ENCODE assay signal across 22 cellular contexts in genomic region chr18:25016666-25017065, GRCh38.
"Had no signal": no experiment of that assay in that cellular context is flagged by ENCODE, and none has a peak within 500 bp of the region (broad histone marks: within the 10 kb centered on the region; RNA-seq: fewer than 3 reads in every experiment).

No MANE protein-coding gene starts in this region.

- H3K4me1 ChIP-seq: breast epithelium had no signal

- H3K27ac ChIP-seq: breast epithelium, PC-9 had no signal

- DNase-seq: activated CD4-positive, alpha-beta T cell treated with anti-CD3 and anti-CD28 coated beads for 48 hours; activated CD4-positive, alpha-beta T cell treated with anti-CD3 and anti-CD28 coated beads, Interleukin-2, amount 50 U/mL, for 4 hours; activated CD4-positive, CD25-positive, alpha-beta regulatory T cell treated with anti-CD3 and anti-CD28 coated beads, Interleukin-2, amount 50 U/mL, for 72 hours; activated CD8-positive, alpha-beta memory T cell treated with anti-CD3 and anti-CD28 coated beads, Interleukin-2, amount 50 U/mL, for 48 hours; activated CD8-positive, alpha-beta T cell treated with anti-CD3 and anti-CD28 coated beads, Interleukin-2, amount 10 ng/mL, durations not matched to agents 7 days and 5 days; activated effector memory CD4-positive, alpha-beta T cell treated with Interleukin-2 at 50 U/mL for 16 hours; activated naive CD4-positive, alpha-beta T cell; activated T-cell treated with anti-CD3 and anti-CD28 coated beads, Interleukin-2, amount 50 U/mL, for 24 hours; aorta; caudate nucleus; MG63; MV-4-11; NCI-H1092 treated with DMSO at 0.1 percent for 48 hours; NCI-H1436; NCI-H1694 treated with DMSO at 0.1 percent for 48 hours; NCI-H2081; NCI-H510A treated with DMSO at 0.1 percent for 48 hours; NCI-H69; NK-92 treated with Interleukin-12 subunit alpha and Interleukin-12 subunit beta, amount 100 ng/mL, for 24 hours; PC-9; SHP77 treated with DMSO at 0.1 percent for 48 hours had no signal

- ATAC-seq: activated CD8-positive, alpha-beta T cell treated with anti-CD3 and anti-CD28 coated beads, Interleukin-2, amount 10 ng/mL, durations not matched to agents 7 days and 5 days had no signal

- H3K27me3 ChIP-seq: breast epithelium, MG63 had no signal

- H3K36me3 ChIP-seq: breast epithelium, MG63 had no signal

- H3K9me3 ChIP-seq: breast epithelium, MG63 had no signal

- H2AFZ ChIP-seq: PC-9 had no signal

- H3K4me3 ChIP-seq: breast epithelium, MG63, PC-9 had no signal

- H3K4me2 ChIP-seq: PC-9 had no signal
